ENCODE assay signal across 8 cellular contexts in the genomic region with DNA sequence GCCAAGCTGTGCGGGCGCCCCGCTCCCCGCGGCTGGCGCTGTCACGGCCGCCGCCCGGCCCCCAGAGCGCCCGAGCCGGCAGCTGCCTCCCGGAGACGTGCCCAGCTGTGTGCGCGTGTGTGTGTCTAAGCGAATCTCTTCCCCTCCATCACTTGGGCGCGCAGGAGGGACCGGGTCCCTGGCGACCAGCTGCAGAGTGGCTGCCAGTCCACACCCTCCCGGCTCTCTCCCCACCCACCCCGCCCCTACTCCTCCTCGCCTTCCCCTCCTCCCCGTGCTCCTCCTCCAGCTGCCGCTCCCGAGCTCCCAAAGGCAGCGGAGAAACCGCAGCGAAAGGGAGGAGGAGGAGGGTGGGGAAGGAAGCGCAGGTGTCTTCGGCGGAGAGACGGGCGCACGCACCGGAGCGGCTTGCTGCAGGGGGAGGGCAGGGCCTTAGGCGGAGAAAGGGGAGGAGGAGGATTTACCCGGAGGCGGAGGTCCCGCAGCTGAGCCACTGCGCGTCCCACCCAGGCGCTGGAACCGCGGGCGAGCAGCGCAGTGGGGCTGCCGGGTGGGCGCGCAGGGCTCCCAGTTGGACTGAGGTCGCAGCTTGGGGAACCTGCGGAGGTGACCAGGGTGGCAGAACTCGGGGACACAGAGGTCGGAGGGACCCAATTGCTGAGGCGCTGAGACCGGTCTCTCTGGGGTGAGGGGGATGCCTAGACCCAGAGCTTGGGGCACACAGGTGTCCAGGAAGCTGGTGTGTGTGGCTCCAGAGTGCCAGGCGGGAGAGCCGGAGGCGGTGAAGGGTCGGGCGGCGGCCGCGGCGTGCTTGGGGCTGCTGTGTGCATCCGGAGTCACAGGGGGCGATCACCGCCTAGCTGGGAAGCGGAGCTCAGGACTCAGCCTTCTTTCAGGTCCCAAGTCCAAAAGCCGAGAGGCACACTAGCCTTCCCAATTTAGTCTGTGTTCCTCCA. TPM values are rescaled to one million over a fixed set of nuclear protein-coding genes. Genes with fewer than 3 reads are reported as not detected.
DNase-seq lines count a peak whose midpoint lies in the region; ATAC-seq and TF ChIP-seq lines count a peak whose summit lies in the region.

A gene with protein sequence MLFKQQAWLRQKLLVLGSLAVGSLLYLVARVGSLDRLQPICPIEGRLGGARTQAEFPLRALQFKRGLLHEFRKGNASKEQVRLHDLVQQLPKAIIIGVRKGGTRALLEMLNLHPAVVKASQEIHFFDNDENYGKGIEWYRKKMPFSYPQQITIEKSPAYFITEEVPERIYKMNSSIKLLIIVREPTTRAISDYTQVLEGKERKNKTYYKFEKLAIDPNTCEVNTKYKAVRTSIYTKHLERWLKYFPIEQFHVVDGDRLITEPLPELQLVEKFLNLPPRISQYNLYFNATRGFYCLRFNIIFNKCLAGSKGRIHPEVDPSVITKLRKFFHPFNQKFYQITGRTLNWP (minus strand): TSS at position 198 of the 956 bp plus-strand sequence. CDS start 280,178 bp downstream, outside the sequence.

- no peaks in the 10 kb centered on the region for H3K9me3 Mint-ChIP-seq in MCF 10A (ENCODE audit: unreplicated experiment)

- peaks cover 67% of the 10 kb centered on the region for H3K27me3 Mint-ChIP-seq in MCF 10A (ENCODE audit: insufficient read depth, unreplicated experiment)

- peak within 1 kb of the TSS; percentile 51 for H3K4me3 Mint-ChIP-seq in MCF 10A (ENCODE audit: unreplicated experiment)

- H3K4me1 Mint-ChIP-seq in MCF 10A (ENCODE audit: insufficient read depth, unreplicated experiment), result no peaks in the 10 kb centered on the region

- ATAC-seq in GM19035 (IDR thresholded peaks at IDR 0.05; ENCODE audit: unreplicated experiment) (peak; percentile 40), GM21381 (IDR thresholded peaks at IDR 0.05; ENCODE audit: unreplicated experiment) (no peak)

- no peak for DNase-seq in AG10803 (ENCODE audit: low read depth)
- peak; percentile 67 for DNase-seq in NCI-H524 treated with DMSO at 0.1 percent for 48 hours (lab: John Stamatoyannopoulos, UW)
- no peak for DNase-seq in MCF 10A (ENCODE audit: unreplicated experiment)
- peak; percentile 64 for DNase-seq in inferior parietal cortex (ENCODE audit: extremely low spot score)
- DNase-seq in CD1c-positive myeloid dendritic cell (ENCODE audit: extremely low spot score), result no peak

- TF ChIP-seq CTCF in AG10803 (conservative IDR thresholded peaks at IDR 0.05; ENCODE audit: low read length) (peak; percentile 10; the same call in 1 of the 2 replicates), MCF 10A (IDR thresholded peaks at IDR 0.05; ENCODE audit: unreplicated experiment) (no peak)

- no peaks in the 10 kb centered on the region for H3K36me3 Mint-ChIP-seq in MCF 10A (ENCODE audit: insufficient read depth, unreplicated experiment)

- POLR2A ChIA-PET in MCF 10A (lab: Yijun Ruan, JAX), result no interaction called here

- H3K27ac ChIP-seq in skin epidermis, result no peak within 1 kb of the TSS

- peak within 1 kb of the TSS; percentile 43 for H3K4me3 ChIP-seq in AG10803 (ENCODE audit: low read length)
- H3K4me3 ChIP-seq in skin epidermis, result peak within 1 kb of the TSS; percentile 12 to 44 (median 30)

- CTCF ChIA-PET in MCF 10A (lab: Yijun Ruan, JAX), result no interaction called here

- no peak within 1 kb of the TSS for H3K27ac Mint-ChIP-seq in MCF 10A (ENCODE audit: low read depth, unreplicated experiment)

- no TSS peak for BruUV-seq in MCF 10A (replicated peaks; lab: Mats Ljungman, UMichigan)

- intact Hi-C loops in MCF 10A (cut with micrococcal nuclease), result no loop called here

RNA-seq across cellular contexts. Expression of the gene that starts here (rescaled TPM):
- not detected in 2 replicates for total RNA-seq in MCF 10A (2022)

Comparison
In these comparisons a context has a peak if more than half of its experiments do, and no peak if none do; other contexts are left out.
1. DNase-seq: peak in NCI-H524 treated with DMSO at 0.1 percent for 48 hours (single experiment) and inferior parietal cortex (single experiment); none in AG10803 (single experiment), MCF 10A (single experiment) and CD1c-positive myeloid dendritic cell (single experiment).